ENCODE assay signal across 8 cellular contexts in genomic region chr11:13462928-13463778, GRCh38. TPM values are rescaled to one million over a fixed set of nuclear protein-coding genes. Genes with fewer than 3 reads are reported as not detected.
DNase-seq lines count a peak whose midpoint lies in the region; ATAC-seq and TF ChIP-seq lines count a peak whose summit lies in the region.

Gene BTBD10, minus strand, starts transcription at chr11:13463222. Its CDS starts 18,098 bp downstream, at chr11:13445124.

- peaks cover 15% of the 10 kb centered on the region for H3K4me1 ChIP-seq in suprapubic skin

- peaks cover 44% of the 10 kb centered on the region for H3K4me1 Mint-ChIP-seq in activated naive CD4-positive, alpha-beta T cell treated with anti-CD3 and anti-CD28 coated beads, Interleukin-2, amount 50 U/mL, for 24 hours

- peak within 1 kb of the TSS; percentile 98 for H3K27ac Mint-ChIP-seq in activated naive CD4-positive, alpha-beta T cell treated with anti-CD3 and anti-CD28 coated beads, Interleukin-2, amount 50 U/mL, for 24 hours

- TF ChIP-seq CTCF in GM10266 (IDR thresholded peaks at IDR 0.05; ENCODE audit: control insufficient read depth, insufficient read depth, low read depth, missing control alignments) (no peak), suprapubic skin (IDR thresholded peaks at IDR 0.05) (no peak)

- H3K36me3 Mint-ChIP-seq in activated naive CD4-positive, alpha-beta T cell treated with anti-CD3 and anti-CD28 coated beads, Interleukin-2, amount 50 U/mL, for 24 hours = peaks cover 8% of the 10 kb centered on the region

- peak in 1 of 2 donors; percentile 71 for TF ChIP-seq POLR2A in suprapubic skin (IDR thresholded peaks at IDR 0.05)

- peak; percentile 88 for DNase-seq in GM10266 (ENCODE audit: extremely low spot score)
- peak; percentile 94 for DNase-seq in NCI-H1092 treated with DMSO at 0.1 percent for 48 hours (lab: John Stamatoyannopoulos, UW)
- peak; percentile 92 for DNase-seq in globus pallidus (ENCODE audit: low spot score)
- DNase-seq in occipital lobe (lab: John Stamatoyannopoulos, UW) = peak; percentile 84
- peak; percentile 93 to 95 for DNase-seq in suprapubic skin (ENCODE audit: low spot score in 2 of 2)

- peak; percentile 97 for ATAC-seq in HG02623 (IDR thresholded peaks at IDR 0.05; ENCODE audit: unreplicated experiment)
- ATAC-seq in SK-N-SH treated with all-trans-retinoic acid at 6 μM for 48 hours = peak; percentile 99

- H3K4me3 Mint-ChIP-seq in activated naive CD4-positive, alpha-beta T cell treated with anti-CD3 and anti-CD28 coated beads, Interleukin-2, amount 50 U/mL, for 24 hours = peak within 1 kb of the TSS; percentile 99

- TF ChIP-seq EP300 in suprapubic skin (IDR thresholded peaks at IDR 0.05) = no peak

- H3K9me3 Mint-ChIP-seq in activated naive CD4-positive, alpha-beta T cell treated with anti-CD3 and anti-CD28 coated beads, Interleukin-2, amount 50 U/mL, for 24 hours = no peaks in the 10 kb centered on the region

- peak within 1 kb of the TSS; percentile 74 for H3K4me3 ChIP-seq in suprapubic skin

- H3K9me3 ChIP-seq in suprapubic skin = no peaks in the 10 kb centered on the region

- H3K27me3 ChIP-seq in suprapubic skin = no peaks in the 10 kb centered on the region

- no peaks in the 10 kb centered on the region for H3K36me3 ChIP-seq in suprapubic skin

- under 1% methylated on average over 16 of the region's 69 CpGs for WGBS in suprapubic skin

- H3K27me3 Mint-ChIP-seq in activated naive CD4-positive, alpha-beta T cell treated with anti-CD3 and anti-CD28 coated beads, Interleukin-2, amount 50 U/mL, for 24 hours = no peaks in the 10 kb centered on the region

- H3K27ac ChIP-seq in suprapubic skin = peak within 1 kb of the TSS; percentile 87

TF ChIP-seq in SK-N-SH treated with all-trans-retinoic acid at 6 μM for 48 hours, 23 proteins besides CTCF, POLR2A, EP300 and RAD21:
- TF ChIP-seq ZNF565 (CRISPR knock-in tag; conservative IDR thresholded peaks at IDR 0.05; ENCODE audit: low read depth) = no peak
- no peak for TF ChIP-seq TSHZ2 (CRISPR knock-in tag; IDR thresholded peaks at IDR 0.05)
- no peak for TF ChIP-seq OSR1 (CRISPR knock-in tag; IDR thresholded peaks at IDR 0.05)
- no peak for TF ChIP-seq TCF4 (CRISPR knock-in tag; IDR thresholded peaks at IDR 0.05; ENCODE audit: borderline replicate concordance)
- no peak for TF ChIP-seq ZNF70 (CRISPR knock-in tag; IDR thresholded peaks at IDR 0.05)
- no peak for TF ChIP-seq CSDC2 (CRISPR knock-in tag; IDR thresholded peaks at IDR 0.05)
- no peak for TF ChIP-seq ARNTL (CRISPR knock-in tag; IDR thresholded peaks at IDR 0.05; ENCODE audit: borderline replicate concordance, low read depth)
- no peak for TF ChIP-seq BACH2 (CRISPR knock-in tag; IDR thresholded peaks at IDR 0.05; ENCODE audit: borderline replicate concordance)
- TF ChIP-seq ZNF8 (CRISPR knock-in tag; IDR thresholded peaks at IDR 0.05) = no peak
- no peak for TF ChIP-seq PPARA (CRISPR knock-in tag; IDR thresholded peaks at IDR 0.05; ENCODE audit: borderline replicate concordance)
- TF ChIP-seq ESRRG (CRISPR knock-in tag; IDR thresholded peaks at IDR 0.05) = no peak
- no peak for TF ChIP-seq ISL1 (CRISPR knock-in tag; IDR thresholded peaks at IDR 0.05)
- no peak for TF ChIP-seq SNAI2 (CRISPR knock-in tag; IDR thresholded peaks at IDR 0.05)
- no peak for TF ChIP-seq CSRNP3 (CRISPR knock-in tag; IDR thresholded peaks at IDR 0.05)

RNA-seq across cellular contexts. Expression of gene BTBD10, which starts in this region (rescaled TPM):
- 205 TPM for total RNA-seq in occipital lobe
- 10 to 100 TPM; 22.3 to 29.1 (median 25.7) TPM for total RNA-seq in suprapubic skin

Comparison
In these comparisons a context has a peak if more than half of its experiments do, and no peak if none do; other contexts are left out.
1. Peak in every context shown above with its lines: DNase-seq, ATAC-seq, H3K4me3 ChIP-seq and H3K27ac ChIP-seq.